Comparison of ENCODE assay signal across 15 cellular contexts in genomic region chr14:35223927-35224326, GRCh38.
"Had no signal": no experiment of that assay in that cellular context is flagged by ENCODE, and none has a peak within 500 bp of the region (broad histone marks: within the 10 kb centered on the region; RNA-seq: fewer than 3 reads in every experiment).

No MANE protein-coding gene starts in this region.

- H3K36me3 ChIP-seq: heart right ventricle, ovary, sigmoid colon, thyroid gland, uterus had no signal

- H3K4me1 ChIP-seq: uterus had no signal

- H3K9me3 ChIP-seq: heart right ventricle, ovary, sigmoid colon, thyroid gland, uterus had no signal

- H3K4me3 Mint-ChIP-seq: T-helper 2 cell treated with Interferon-gamma antibody and Interleukin-4, amounts not matched to agents 5 μg/mL and 100 μg/mL, for 36 hours had no signal

- DNase-seq: activated effector memory CD4-positive, alpha-beta T cell treated with anti-CD3 and anti-CD28 coated beads, Interleukin-2, amount 50 U/mL, for 16 hours; activated T-cell treated with anti-CD3 and anti-CD28 coated beads for 4 hours; anterior cingulate cortex; effector CD8-positive, alpha-beta T cell; heart right ventricle; left cardiac atrium; midbrain; ovary; sigmoid colon; stimulated activated CD4-positive, alpha-beta T cell treated with anti-CD3 and anti-CD28 coated beads, Interleukin-1b, Interleukin-23, amount 100 ng/mL, for 48 hours; thyroid gland; uterus had no signal

- H3K27me3 ChIP-seq: heart right ventricle, ovary, sigmoid colon, thyroid gland, uterus had no signal

- ATAC-seq: left cardiac atrium had no signal

- H3K27ac ChIP-seq: ovary, thyroid gland, uterus had no signal

- H3K4me3 ChIP-seq: heart right ventricle, lung, ovary, sigmoid colon, thyroid gland, uterus had no signal

- H3K27ac Mint-ChIP-seq: activated naive CD4-positive, alpha-beta T cell treated with anti-CD3 and anti-CD28 coated beads, Interleukin-2, amount 50 U/mL, for 72 hours; T-helper 2 cell treated with Interferon-gamma antibody and Interleukin-4, amounts not matched to agents 5 μg/mL and 100 μg/mL, for 36 hours had no signal
